In genomic region chr12:57320639-57321038, GRCh38 we compare ENCODE assay signal across 22 cellular contexts.
"Had no signal": no experiment of that assay in that cellular context is flagged by ENCODE, and none has a peak within 500 bp of the region (broad histone marks: within the 10 kb centered on the region; RNA-seq: fewer than 3 reads in every experiment).

No MANE protein-coding gene starts in this region.

- H3K4me1 ChIP-seq: breast epithelium had no signal

- H3K9me3 ChIP-seq: breast epithelium, MG63 had no signal

- H3K36me3 ChIP-seq: breast epithelium had no signal

- H3K27me3 ChIP-seq: breast epithelium, MG63 had no signal

- DNase-seq: activated CD4-positive, alpha-beta memory T cell treated with anti-CD3 and anti-CD28 coated beads for 36 hours; activated CD4-positive, alpha-beta T cell treated with anti-CD3 and anti-CD28 coated beads, Interleukin-2, amount 10 ng/mL, durations not matched to agents 7 days and 5 days; activated CD4-positive, CD25-positive, alpha-beta regulatory T cell; activated gamma-delta T cell treated with Interleukin-2 at 50 U/mL for 16 hours; activated naive CD4-positive, alpha-beta T cell treated with anti-CD3 and anti-CD28 coated beads, Interleukin-2, amount 10 ng/mL, durations not matched to agents 7 days and 5 days; activated naive CD8-positive, alpha-beta T cell treated with anti-CD3 and anti-CD28 coated beads for 36 hours; activated T-cell treated with anti-CD3 and anti-CD28 coated beads, Interleukin-2, amount 50 U/mL, for 72 hours; caudate nucleus; MG63; MV-4-11; NCI-H1092 treated with DMSO at 0.1 percent for 48 hours; NCI-H1417 treated with DMSO at 0.1 percent for 48 hours; NCI-H1694; NCI-H2029; NCI-H345; NCI-H510A; NCI-H526 treated with DMSO at 0.1 percent for 48 hours; PC-9; SHP77 treated with DMSO at 0.1 percent for 48 hours; T-helper 17 cell; T1000 had no signal

- H3K4me3 ChIP-seq: MG63, PC-9 had no signal

- H3K27ac ChIP-seq: breast epithelium, PC-9 had no signal

- ATAC-seq: activated T-cell treated with anti-CD3 and anti-CD28 coated beads, Interleukin-2, amount 50 U/mL, for 72 hours; T-helper 17 cell had no signal
